ENCODE assay signal across 41 cellular contexts in the genomic region with DNA sequence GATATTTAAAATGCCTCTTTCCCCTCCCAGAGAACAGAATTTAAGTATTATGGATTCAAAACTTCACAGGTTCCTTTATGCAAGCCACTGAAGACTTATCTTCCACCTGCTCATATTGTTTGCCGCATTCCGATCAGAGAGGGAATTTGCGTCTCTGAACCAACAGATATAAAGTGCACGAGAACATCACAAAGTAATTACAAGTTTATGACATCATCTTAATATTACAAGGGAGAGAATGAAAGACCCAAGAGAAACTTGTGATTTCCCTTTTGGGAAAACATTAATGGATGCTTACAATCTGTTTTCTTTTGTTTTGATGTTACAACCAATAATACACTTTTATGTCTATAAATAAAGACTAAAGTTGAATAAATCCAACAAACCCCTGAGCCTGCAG.
"Had no signal": no experiment of that assay in that cellular context is flagged by ENCODE, and none has a peak within 500 bp of the region (broad histone marks: within the 10 kb centered on the region; RNA-seq: fewer than 3 reads in every experiment).

No MANE protein-coding gene starts in this region.

- ATAC-seq: activated naive CD4-positive, alpha-beta T cell treated with anti-CD3 and anti-CD28 coated beads, Interleukin-2, amount 50 U/mL, for 72 hours; activated naive CD8-positive, alpha-beta T cell treated with anti-CD3 and anti-CD28 coated beads, Interleukin-2, amount 50 U/mL, for 24 hours; activated T-cell treated with anti-CD3 and anti-CD28 coated beads, Interleukin-2, amount 50 U/mL, for 4 hours; activated T-cell treated with anti-CD3 and anti-CD28 coated beads, Interleukin-2, amount 50 U/mL, for 72 hours; activated T-helper 17 cell treated with anti-CD3 and anti-CD28 coated beads, Interleukin-2, amount 50 U/mL, for 72 hours; body of pancreas had no signal

- H3K27me3 ChIP-seq: adrenal gland, ascending aorta, body of pancreas, brain microvascular endothelial cell, breast epithelium, cardiac muscle cell had no signal

- H3K4me3 ChIP-seq: adrenal gland, ascending aorta, body of pancreas, breast epithelium, cardiac muscle cell had no signal

- H3K27me3 Mint-ChIP-seq: activated naive CD4-positive, alpha-beta T cell treated with anti-CD3 and anti-CD28 coated beads, Interleukin-2, amount 10 ng/mL, durations not matched to agents 7 days and 5 days; activated naive CD4-positive, alpha-beta T cell treated with anti-CD3 and anti-CD28 coated beads, Interleukin-2, amount 50 U/mL, for 24 hours; activated naive CD8-positive, alpha-beta T cell; activated naive CD8-positive, alpha-beta T cell treated with anti-CD3 and anti-CD28 coated beads for 36 hours; activated naive CD8-positive, alpha-beta T cell treated with anti-CD3 and anti-CD28 coated beads, Interleukin-2, amount 10 ng/mL, durations not matched to agents 7 days and 5 days; activated naive CD8-positive, alpha-beta T cell treated with anti-CD3 and anti-CD28 coated beads, Interleukin-2, amount 50 U/mL, for 24 hours; activated T-cell treated with anti-CD3 and anti-CD28 coated beads, Interleukin-2, amount 50 U/mL, for 24 hours; brain; central memory CD8-positive, alpha-beta T cell had no signal

- H3K4me1 Mint-ChIP-seq: activated T-helper 17 cell treated with anti-CD3 and anti-CD28 coated beads, Interleukin-2, amount 50 U/mL, for 72 hours; central memory CD8-positive, alpha-beta T cell had no signal

- H3K36me3 ChIP-seq: adrenal gland, ascending aorta, brain microvascular endothelial cell, breast epithelium, cardiac muscle cell had no signal

- H3K4me3 Mint-ChIP-seq: activated naive CD4-positive, alpha-beta T cell treated with anti-CD3 and anti-CD28 coated beads for 36 hours; activated naive CD4-positive, alpha-beta T cell treated with anti-CD3 and anti-CD28 coated beads, Interleukin-2, amount 10 ng/mL, durations not matched to agents 7 days and 5 days; activated naive CD4-positive, alpha-beta T cell treated with anti-CD3 and anti-CD28 coated beads, Interleukin-2, amount 50 U/mL, for 24 hours; activated naive CD8-positive, alpha-beta T cell; activated naive CD8-positive, alpha-beta T cell treated with anti-CD3 and anti-CD28 coated beads for 36 hours; activated naive CD8-positive, alpha-beta T cell treated with anti-CD3 and anti-CD28 coated beads, Interleukin-2, amount 10 ng/mL, durations not matched to agents 7 days and 5 days; activated naive CD8-positive, alpha-beta T cell treated with anti-CD3 and anti-CD28 coated beads, Interleukin-2, amount 50 U/mL, for 24 hours; activated T-cell treated with anti-CD3 and anti-CD28 coated beads, Interleukin-2, amount 50 U/mL, for 24 hours; activated T-cell treated with anti-CD3 and anti-CD28 coated beads, Interleukin-2, amount 50 U/mL, for 4 hours; activated T-cell treated with anti-CD3 and anti-CD28 coated beads, Interleukin-2, amount 50 U/mL, for 72 hours; activated T-helper 1 cell treated with anti-CD3 and anti-CD28 coated beads, Interleukin-12 subunit alpha, Interleukin-12 subunit beta, Interleukin-2, Interleukin-4 antibody, amounts not matched to agents 30 ng/mL and 10 ng/mL and 1 ng/mL, durations not matched to agents 14 hours and 24 hours and 36 hours; activated T-helper 17 cell treated with anti-CD3 and anti-CD28 coated beads, Interleukin-2, amount 50 U/mL, for 72 hours; brain; central memory CD8-positive, alpha-beta T cell had no signal

- H3K9me3 ChIP-seq: adrenal gland, ascending aorta, body of pancreas, breast epithelium had no signal

- H3K9me3 Mint-ChIP-seq: activated naive CD4-positive, alpha-beta T cell treated with anti-CD3 and anti-CD28 coated beads for 36 hours; activated naive CD4-positive, alpha-beta T cell treated with anti-CD3 and anti-CD28 coated beads, Interleukin-2, amount 10 ng/mL, durations not matched to agents 7 days and 5 days; activated naive CD4-positive, alpha-beta T cell treated with anti-CD3 and anti-CD28 coated beads, Interleukin-2, amount 50 U/mL, for 24 hours; activated naive CD4-positive, alpha-beta T cell treated with anti-CD3 and anti-CD28 coated beads, Interleukin-2, amount 50 U/mL, for 72 hours; activated naive CD8-positive, alpha-beta T cell treated with anti-CD3 and anti-CD28 coated beads for 36 hours; activated naive CD8-positive, alpha-beta T cell treated with anti-CD3 and anti-CD28 coated beads, Interleukin-2, amount 50 U/mL, for 24 hours; activated T-cell treated with anti-CD3 and anti-CD28 coated beads, Interleukin-2, amount 50 U/mL, for 24 hours; activated T-cell treated with anti-CD3 and anti-CD28 coated beads, Interleukin-2, amount 50 U/mL, for 4 hours; activated T-helper 1 cell treated with anti-CD3 and anti-CD28 coated beads, Interleukin-12 subunit alpha, Interleukin-12 subunit beta, Interleukin-2, Interleukin-4 antibody, amounts not matched to agents 30 ng/mL and 10 ng/mL and 1 ng/mL, durations not matched to agents 14 hours and 24 hours and 36 hours; activated T-helper 17 cell treated with anti-CD3 and anti-CD28 coated beads, Interleukin-2, amount 50 U/mL, for 72 hours; activated T-helper 2 cell treated with anti-CD3 and anti-CD28 coated beads, Interferon-gamma antibody, Interleukin-2, Interleukin-4, amounts not matched to agents 10 μg/mL and 5 μg/mL and 100 μg/mL, durations not matched to agents 14 hours and 24 hours and 36 hours; brain; central memory CD8-positive, alpha-beta T cell had no signal

- H3K27ac ChIP-seq: adrenal gland, ascending aorta, body of pancreas, brain microvascular endothelial cell, breast epithelium, cardiac muscle cell had no signal

- H3K36me3 Mint-ChIP-seq: activated naive CD4-positive, alpha-beta T cell treated with anti-CD3 and anti-CD28 coated beads, Interleukin-2, amount 10 ng/mL, durations not matched to agents 7 days and 5 days; activated naive CD4-positive, alpha-beta T cell treated with anti-CD3 and anti-CD28 coated beads, Interleukin-2, amount 50 U/mL, for 24 hours; activated naive CD4-positive, alpha-beta T cell treated with anti-CD3 and anti-CD28 coated beads, Interleukin-2, amount 50 U/mL, for 72 hours; activated naive CD8-positive, alpha-beta T cell; activated naive CD8-positive, alpha-beta T cell treated with anti-CD3 and anti-CD28 coated beads for 36 hours; activated naive CD8-positive, alpha-beta T cell treated with anti-CD3 and anti-CD28 coated beads, Interleukin-2, amount 10 ng/mL, durations not matched to agents 7 days and 5 days; brain had no signal

- H3K4me1 ChIP-seq: adrenal gland, ascending aorta, body of pancreas, breast epithelium had no signal

- H3K27ac Mint-ChIP-seq: activated naive CD4-positive, alpha-beta T cell treated with anti-CD3 and anti-CD28 coated beads for 36 hours; activated naive CD4-positive, alpha-beta T cell treated with anti-CD3 and anti-CD28 coated beads, Interleukin-2, amount 10 ng/mL, durations not matched to agents 7 days and 5 days; activated naive CD4-positive, alpha-beta T cell treated with anti-CD3 and anti-CD28 coated beads, Interleukin-2, amount 50 U/mL, for 24 hours; activated naive CD4-positive, alpha-beta T cell treated with anti-CD3 and anti-CD28 coated beads, Interleukin-2, amount 50 U/mL, for 72 hours; activated naive CD8-positive, alpha-beta T cell; activated naive CD8-positive, alpha-beta T cell treated with anti-CD3 and anti-CD28 coated beads for 36 hours; activated naive CD8-positive, alpha-beta T cell treated with anti-CD3 and anti-CD28 coated beads, Interleukin-2, amount 10 ng/mL, durations not matched to agents 7 days and 5 days; activated naive CD8-positive, alpha-beta T cell treated with anti-CD3 and anti-CD28 coated beads, Interleukin-2, amount 50 U/mL, for 24 hours; activated T-cell treated with anti-CD3 and anti-CD28 coated beads, Interleukin-2, amount 50 U/mL, for 24 hours; activated T-cell treated with anti-CD3 and anti-CD28 coated beads, Interleukin-2, amount 50 U/mL, for 72 hours; activated T-helper 1 cell treated with anti-CD3 and anti-CD28 coated beads, Interleukin-12 subunit alpha, Interleukin-12 subunit beta, Interleukin-2, Interleukin-4 antibody, amounts not matched to agents 30 ng/mL and 10 ng/mL and 1 ng/mL, durations not matched to agents 14 hours and 24 hours and 36 hours; activated T-helper 17 cell treated with anti-CD3 and anti-CD28 coated beads, Interleukin-2, amount 50 U/mL, for 72 hours; activated T-helper 2 cell treated with anti-CD3 and anti-CD28 coated beads, Interferon-gamma antibody, Interleukin-2, Interleukin-4, amounts not matched to agents 10 μg/mL and 5 μg/mL and 100 μg/mL, durations not matched to agents 14 hours and 24 hours and 36 hours had no signal

- FAIRE-seq: astrocyte, bronchial epithelial cell had no signal

- DNase-seq: activated effector memory CD4-positive, alpha-beta T cell treated with anti-CD3 and anti-CD28 coated beads, Interleukin-2, amount 50 U/mL, for 16 hours; activated effector memory CD4-positive, alpha-beta T cell treated with Interleukin-2 at 50 U/mL for 16 hours; activated gamma-delta T cell; activated gamma-delta T cell treated with Interleukin-2 at 50 U/mL for 16 hours; activated naive CD4-positive, alpha-beta T cell; activated naive CD4-positive, alpha-beta T cell treated with anti-CD3 and anti-CD28 coated beads for 36 hours; activated naive CD4-positive, alpha-beta T cell treated with anti-CD3 and anti-CD28 coated beads, Interleukin-2, amount 10 ng/mL, durations not matched to agents 7 days and 5 days; activated naive CD4-positive, alpha-beta T cell treated with anti-CD3 and anti-CD28 coated beads, Interleukin-2, amount 50 U/mL, for 16 hours; activated naive CD4-positive, alpha-beta T cell treated with Interleukin-2 at 50 U/mL for 16 hours; activated naive CD8-positive, alpha-beta T cell treated with anti-CD3 and anti-CD28 coated beads for 36 hours; activated naive CD8-positive, alpha-beta T cell treated with anti-CD3 and anti-CD28 coated beads, Interleukin-2, amount 10 ng/mL, durations not matched to agents 7 days and 5 days; activated naive CD8-positive, alpha-beta T cell treated with anti-CD3 and anti-CD28 coated beads, Interleukin-2, amount 50 U/mL, for 24 hours; activated T-cell treated with anti-CD3 and anti-CD28 coated beads for 4 hours; activated T-cell treated with anti-CD3 and anti-CD28 coated beads, Interleukin-2, amount 50 U/mL, for 1 hour; activated T-cell treated with anti-CD3 and anti-CD28 coated beads, Interleukin-2, amount 50 U/mL, for 24 hours; activated T-cell treated with anti-CD3 and anti-CD28 coated beads, Interleukin-2, amount 50 U/mL, for 4 hours; activated T-cell treated with anti-CD3 and anti-CD28 coated beads, Interleukin-2, amount 50 U/mL, for 48 hours; activated T-cell treated with anti-CD3 and anti-CD28 coated beads, Interleukin-2, amount 50 U/mL, for 72 hours; adrenal gland; amniotic stem cell; amygdala; anterior cingulate cortex; aorta; body of pancreas; brain microvascular endothelial cell; caudate nucleus; central memory CD4-positive, alpha-beta T cell; cerebellar nuclear complex had no signal
